Comparison of ENCODE assay signal across 25 cellular contexts in genomic region chr22:43320943-43321900, GRCh38. TPM values are rescaled to one million over a fixed set of nuclear protein-coding genes. Genes with fewer than 3 reads are reported as not detected.
DNase-seq lines count a peak whose midpoint lies in the region; ATAC-seq, FAIRE-seq and TF ChIP-seq lines count a peak whose summit lies in the region.
"Had no signal": no experiment of that assay in that cellular context is flagged by ENCODE, and none has a peak within 500 bp of the region (broad histone marks: within the 10 kb centered on the region; RNA-seq: fewer than 3 reads in every experiment).

No MANE protein-coding gene starts in this region.

- WGBS in HepG2 (ENCODE audit: low lambda C conversion rate): 40% methylated on average over 18 of the region's 21 CpGs
- 82% methylated on average over 13 of the region's 21 CpGs for WGBS in right lobe of liver (ENCODE audit: insufficient coverage, low coverage, low lambda C conversion rate, missing lambda C conversion rate)
- WGBS in GM12878 (ENCODE audit: insufficient coverage, insufficient replicate concordance, low lambda C conversion rate, missing lambda C conversion rate): 53% methylated on average over 21 of the region's 21 CpGs
- 37 to 71% methylated on average over 15 to 21 of the region's 21 CpGs for WGBS in testis, 2 donors
- WGBS in GM23248 (ENCODE audit: low coverage in 1 of 2, low lambda C conversion rate in 2 of 2, missing lambda C conversion rate in 2 of 2), 2 experiments: 67 to 75% methylated on average over 21 of the region's 21 CpGs

- H3K4me1 ChIP-seq in HepG2 (ENCODE audit: insufficient read depth, low read length): peaks cover 7% of the 10 kb centered on the region; the same call in 1 of the 2 replicates
- no peaks in the 10 kb centered on the region for H3K4me1 ChIP-seq in right lobe of liver
- no peaks in the 10 kb centered on the region for H3K4me1 ChIP-seq in GM12878 (ENCODE audit: control insufficient read depth, insufficient read depth, low read length)
- peaks cover 4% of the 10 kb centered on the region for H3K4me1 ChIP-seq in testis
- no peaks in the 10 kb centered on the region for H3K4me1 ChIP-seq in GM23248 (ENCODE audit: insufficient read depth)
- H3K4me1 ChIP-seq: body of pancreas, HAP-1, transverse colon had no signal

- CTCF ChIA-PET in HepG2 (lab: Yijun Ruan, JAX; ENCODE audit: low intra/inter-chr PET ratio, low total read pairs) (no interaction called here), GM12878 (lab: Yijun Ruan, JAX) (no interaction called here)

- no peak overlapping the region for H3K9ac ChIP-seq in HepG2 (ENCODE audit: insufficient read depth, low read depth, low read length)
- H3K9ac ChIP-seq in GM12878 (ENCODE audit: control insufficient read depth, insufficient read depth, low read length): no peak overlapping the region
- no peak overlapping the region for H3K9ac ChIP-seq in GM23248
- H3K9ac ChIP-seq: BLaER1 had no signal

- H3K79me2 ChIP-seq in HepG2 (ENCODE audit: insufficient read depth, low read length): no peaks in the 10 kb centered on the region
- no peaks in the 10 kb centered on the region for H3K79me2 ChIP-seq in GM12878 (ENCODE audit: control insufficient read depth, insufficient read depth, low read length)
- H3K79me2 ChIP-seq in GM23248 (ENCODE audit: insufficient read depth): no peaks in the 10 kb centered on the region

- in situ Hi-C loops in HepG2 (cut with HindIII; ENCODE audit: extremely low pct_ligation_motif_present, low pct_unique_long_range_greater_than_20kb) (no loop called here), GM12878 (cut with MboI) (no loop called here), GM23248 (cut with MboI) (no loop called here)

- H3K4me2 ChIP-seq in HepG2 (ENCODE audit: low read depth, low read length) (no peak overlapping the region), GM12878 (ENCODE audit: control insufficient read depth, insufficient read depth) (no peak overlapping the region), GM23248 (ENCODE audit: unreplicated experiment) (no peak overlapping the region)
- H3K4me2 ChIP-seq: BLaER1 had no signal

- POLR2A ChIA-PET in HepG2 (lab: Yijun Ruan, JAX) (no interaction called here), GM12878 (lab: Charles Lee) (no interaction called here)

- H3K27me3 ChIP-seq in HepG2 (ENCODE audit: control insufficient read depth in 1 of 2, insufficient read depth in 2 of 2, low read length in 2 of 2) (peaks cover 0 to 37% of the 10 kb centered on the region in 2 experiments; a peak in 3 of 5 replicates), right lobe of liver (no peaks in the 10 kb centered on the region), GM12878 (replicated peaks in 1 of 2; ENCODE audit: control insufficient read depth in 2 of 2, insufficient read depth in 2 of 2, low read length in 1 of 2) (peaks cover 0 to 2% of the 10 kb centered on the region in 2 experiments; a peak in 3 of 4 replicates), testis (no peaks in the 10 kb centered on the region), GM23248 (replicated peaks; ENCODE audit: insufficient read depth) (peaks cover 9% of the 10 kb centered on the region)
- H3K27me3 ChIP-seq: BLaER1, body of pancreas, transverse colon had no signal

- intact Hi-C loops in HepG2 (cut with micrococcal nuclease; ENCODE audit: unreplicated experiment): no loop called here
- intact Hi-C loops in right lobe of liver (cut with DNase I): no loop called here
- intact Hi-C loops in GM12878 (cut with micrococcal nuclease; ENCODE audit: unreplicated experiment): no loop called here
- intact Hi-C loops in testis (cut with DNase I; ENCODE audit: low total_unique reads): no loop called here

- no peak for TF ChIP-seq CTCF in HepG2 (CRISPR knock-in tag; IDR thresholded peaks at IDR 0.05)
- TF ChIP-seq CTCF in right lobe of liver (IDR thresholded peaks at IDR 0.05): no peak
- TF ChIP-seq CTCF in GM12878 (IDR thresholded peaks at IDR 0.05 in 2 of 3, conservative IDR thresholded peaks at IDR 0.05 in 1 of 3; ENCODE audit: control insufficient read depth in 2 of 3, extremely low read depth in 1 of 3, insufficient read depth in 1 of 3, low read depth in 3 of 3, low read length in 3 of 3): no peak
- TF ChIP-seq CTCF in testis (IDR thresholded peaks at IDR 0.05): no peak

- H3K36me3 ChIP-seq in HepG2 (replicated peaks in 1 of 2; ENCODE audit: control insufficient read depth in 1 of 2, insufficient read depth in 2 of 2, low read length in 2 of 2) (no peaks in the 10 kb centered on the region), right lobe of liver (no peaks in the 10 kb centered on the region), GM12878 (ENCODE audit: control insufficient read depth in 2 of 2, insufficient read depth in 2 of 2, low read length in 1 of 2) (no peaks in the 10 kb centered on the region), testis (ENCODE audit: low read depth, missing control alignments) (no peaks in the 10 kb centered on the region), GM23248 (ENCODE audit: low read depth) (no peaks in the 10 kb centered on the region)
- H3K36me3 ChIP-seq: BLaER1, HAP-1, stomach, transverse colon had no signal

- RAD21 ChIA-PET in GM12878 (lab: Charles Lee; ENCODE audit: unreplicated experiment): interaction anchor here (0.5 kb wide), 1 partner anchor 1342 kb away, joined by 3 read pairs; no protein-coding TSS in a partner anchor

- H3K9me3 ChIP-seq in HepG2 (ENCODE audit: low read length) (no peaks in the 10 kb centered on the region), right lobe of liver (no peaks in the 10 kb centered on the region), GM12878 (replicated peaks; ENCODE audit: control insufficient read depth, insufficient read depth, low read length) (no peaks in the 10 kb centered on the region; the same call in 2 of the 3 replicates), testis (no peaks in the 10 kb centered on the region), GM23248 (ENCODE audit: low read depth) (no peaks in the 10 kb centered on the region)
- H3K9me3 ChIP-seq: BLaER1, body of pancreas, HAP-1, stomach, transverse colon had no signal

- SMC1A ChIA-PET in GM12878 (lab: Charles Lee; ENCODE audit: uncharacterized antibody, unreplicated experiment): no interaction called here

- H3K4me3 ChIP-seq in HepG2 (replicated peaks in 1 of 3; ENCODE audit: insufficient read depth in 1 of 3, low read depth in 2 of 3, low read length in 3 of 3) (no peak overlapping the region), right lobe of liver (no peak overlapping the region), GM12878 (no peak overlapping the region), testis (peak overlapping the region; percentile 31 to 54), GM23248 (no peak overlapping the region)
- H3K4me3 ChIP-seq: BLaER1, body of pancreas, HAP-1, stomach, transverse colon had no signal

- TF ChIP-seq EP300 in HepG2 (IDR thresholded peaks at IDR 0.05; ENCODE audit: low read depth in 2 of 2, low read length in 2 of 2) (no peak), HepG2 (CRISPR knock-in tag; IDR thresholded peaks at IDR 0.05; ENCODE audit: borderline replicate concordance) (no peak), GM12878 (IDR thresholded peaks at IDR 0.05; ENCODE audit: borderline replicate concordance in 1 of 2, control insufficient read depth in 1 of 2, low read depth in 2 of 2, low read length in 2 of 2) (no peak)

- BruUV-seq in HepG2 (replicated peaks; lab: Mats Ljungman, UMichigan) (no TSS peak), GM12878 (replicated peaks; lab: Mats Ljungman, UMichigan) (no TSS peak)

- TF ChIP-seq RAD21 in HepG2 (CRISPR knock-in tag; IDR thresholded peaks at IDR 0.05): no peak
- TF ChIP-seq RAD21 in GM12878 (IDR thresholded peaks at IDR 0.05; ENCODE audit: insufficient read depth, low read depth, low read length): no peak

- H2AFZ ChIP-seq in HepG2 (ENCODE audit: low read length) (no peak overlapping the region), GM12878 (ENCODE audit: control insufficient read depth, low read depth, low read length) (no peak overlapping the region), GM23248 (no peak overlapping the region)

- FAIRE-seq in HepG2 (lab: Jason Lieb, UNC) (no peak), GM12878 (lab: Jason Lieb, UNC) (no peak)

- no peaks in the 10 kb centered on the region for H4K20me1 ChIP-seq in HepG2 (ENCODE audit: insufficient read depth, low read length)
- no peaks in the 10 kb centered on the region for H4K20me1 ChIP-seq in GM12878 (ENCODE audit: control insufficient read depth, insufficient read depth)
- no peaks in the 10 kb centered on the region for H4K20me1 ChIP-seq in GM23248 (ENCODE audit: insufficient read depth)
- H4K20me1 ChIP-seq: BLaER1 had no signal

- no peak for ATAC-seq in HepG2
- ATAC-seq in right lobe of liver: no peak
- no peak for ATAC-seq in GM12878
- ATAC-seq: body of pancreas; naive thymus-derived CD4-positive, alpha-beta T cell; Panc1 had no signal

- H3K27ac ChIP-seq in HepG2 (ENCODE audit: extremely low read length, insufficient read depth, low read length) (no peak overlapping the region), right lobe of liver (no peak overlapping the region), GM12878 (ENCODE audit: control insufficient read depth, insufficient read depth) (no peak overlapping the region), testis (no peak overlapping the region), GM23248 (no peak overlapping the region)
- H3K27ac ChIP-seq: BLaER1, body of pancreas, stomach, transverse colon had no signal

- H3F3A ChIP-seq in GM23248 (ENCODE audit: insufficient read depth): no peaks in the 10 kb centered on the region

- TF ChIP-seq POLR2A in HepG2 (IDR thresholded peaks at IDR 0.05; ENCODE audit: insufficient read depth in 1 of 2, low read depth in 2 of 2, low read length in 2 of 2) (no peak), right lobe of liver (IDR thresholded peaks at IDR 0.05) (no peak), GM12878 (IDR thresholded peaks at IDR 0.05; ENCODE audit: low read depth, low read length) (no peak), testis (IDR thresholded peaks at IDR 0.05) (no peak)

- no peaks in the 10 kb centered on the region for H3K9me2 ChIP-seq in GM23248 (ENCODE audit: insufficient read depth)

- no peak for DNase-seq in HepG2 (ENCODE audit: low spot score)
- DNase-seq in right lobe of liver: no peak
- peak; percentile 19 for DNase-seq in NOMO-1 treated with dmso at 0.1 percent for 144 hours (lab: John Stamatoyannopoulos, UW; ENCODE audit: unreplicated experiment)
- DNase-seq in GM12878 (ENCODE audit: low read depth, low spot score): no peak
- DNase-seq in testis: peak; percentile 70
- no peak for DNase-seq in stimulated activated CD4-positive, alpha-beta T cell treated with anti-CD3 and anti-CD28 coated beads, Interleukin-2, amount 100 ng/mL, for 48 hours
- no peak for DNase-seq in GM23248
- DNase-seq in inferior parietal cortex (ENCODE audit: extremely low spot score): no peak
- DNase-seq: ACHN; activated CD8-positive, alpha-beta memory T cell treated with anti-CD3 and anti-CD28 coated beads for 24 hours; activated gamma-delta T cell; body of pancreas; COR-L47; DMS79; head of caudate nucleus; KBM-7; naive thymus-derived CD4-positive, alpha-beta T cell; NCI-H1436 treated with DMSO at 0.1 percent for 48 hours; NCI-H82; stomach; transverse colon had no signal

RNA-seq across cellular contexts. Expression of gene SCUBE1, which starts 21.9 kb away (rescaled TPM):
- under 0.01 TPM in 1 of 2 replicates, not detected in the other for total RNA-seq in HepG2 (2016; rRNA removed; fragmentation: Illumina TruSeq; extraction: Trizol)
- not detected in 2 replicates for total RNA-seq in HepG2 (2016; cell fraction: cytosol; rRNA removed; fragmentation: Illumina TruSeq; extraction: Trizol; ENCODE audit: low read depth)
- under 0.01 and 0.06 TPM in 2 replicates for total RNA-seq in HepG2 (2016; cell fraction: insoluble cytoplasmic fraction; rRNA removed; fragmentation: Illumina TruSeq; extraction: Trizol)
- total RNA-seq in HepG2 (2016; cell fraction: membrane; rRNA removed; fragmentation: Illumina TruSeq; extraction: Trizol): 0.06 TPM in 1 of 2 replicates, not detected in the other
- not detected in 2 replicates for total RNA-seq in HepG2 (2016; cell fraction: nucleus; rRNA removed; fragmentation: Illumina TruSeq; extraction: Trizol)
- 0.04 and 0.05 TPM in 2 replicates for polyA plus RNA-seq in HepG2 (2011; rRNA removed)
- polyA plus RNA-seq in HepG2 (2011; cell fraction: cytosol; rRNA removed): 0.05 TPM in 1 of 2 replicates, not detected in the other
- 0.02 and 0.09 TPM in 2 replicates for polyA plus RNA-seq in HepG2 (2011; cell fraction: nucleus; rRNA removed)
- not detected in 2 replicates for polyA plus RNA-seq in HepG2 (2012)
- polyA plus RNA-seq in HepG2 (2016; cell fraction: cytosol; fragmentation: Illumina TruSeq; extraction: Trizol; ENCODE audit: low read depth): not detected in 2 replicates
- polyA plus RNA-seq in HepG2 (2016; cell fraction: insoluble cytoplasmic fraction; fragmentation: Illumina TruSeq; extraction: Trizol; ENCODE audit: low read depth): not detected in 2 replicates
- polyA plus RNA-seq in HepG2 (2016; cell fraction: membrane; fragmentation: Illumina TruSeq; extraction: Trizol; ENCODE audit: low read depth): not detected in 2 replicates
- not detected in 2 replicates for polyA plus RNA-seq in HepG2 (2016; cell fraction: nucleus; fragmentation: Illumina TruSeq; extraction: Trizol; ENCODE audit: insufficient read depth, low read depth)
- not detected in 2 replicates for polyA minus RNA-seq in HepG2 (2011; rRNA and poly(A)+ RNA removed; ENCODE audit: low replicate concordance)
- polyA minus RNA-seq in HepG2 (2011; cell fraction: cytosol; rRNA and poly(A)+ RNA removed): not detected in 2 replicates
- not detected in 2 replicates for polyA minus RNA-seq in HepG2 (2011; cell fraction: nucleus; rRNA and poly(A)+ RNA removed)
- total RNA-seq in right lobe of liver: 10 to 100 TPM in 1 of 6 experiments, 1 to 10 TPM in 4, under 1 TPM in 1; 0.73 to 11.7 (median 2.7) TPM
- not detected in 2 replicates for total RNA-seq in GM12878 (2013; cell fraction: nucleolus; rRNA removed)
- not detected in 2 replicates for total RNA-seq in GM12878 (2014; rRNA removed)
- not detected in 2 replicates for total RNA-seq in GM12878 (2014; rRNA removed; fragmentation: Illumina TruSeq; extraction: Trizol)
- total RNA-seq in GM12878 (2021): not detected in 2 replicates
- polyA plus RNA-seq in GM12878 (2011; ENCODE audit: low read depth): not detected
- not detected in 2 replicates for polyA plus RNA-seq in GM12878 (2011; rRNA removed)
- polyA plus RNA-seq in GM12878 (2011; cell fraction: cytosol; rRNA removed): not detected in 2 replicates
- polyA plus RNA-seq in GM12878 (2011; cell fraction: nucleus; rRNA removed): 0.01 and 0.23 TPM in 2 replicates
- polyA plus RNA-seq in GM12878 (2012): not detected in 2 replicates
- polyA plus RNA-seq in GM12878 (2014; fragmentation: Illumina TruSeq; extraction: Trizol): not detected in 2 replicates
- polyA plus RNA-seq in GM12878 (2014; fragmentation: Nextera tagmentation; extraction: Ambion mirVana): not detected
- polyA plus RNA-seq in GM12878 (2014; rRNA removed): 0.01 TPM in 1 of 2 replicates, not detected in the other
- polyA plus RNA-seq in GM12878 (2016; fragmentation: Nextera tagmentation; extraction: Ambion mirVana): not detected
- polyA minus RNA-seq in GM12878 (2011; rRNA and poly(A)+ RNA removed): not detected in 2 replicates
- not detected in 2 replicates for polyA minus RNA-seq in GM12878 (2011; cell fraction: cytosol; rRNA and poly(A)+ RNA removed)
- polyA minus RNA-seq in GM12878 (2011; cell fraction: nucleus; rRNA and poly(A)+ RNA removed): not detected in 2 replicates
- total RNA-seq in testis: 10 to 100 TPM; 23.5 to 28.9 TPM
- 11.0 TPM for polyA plus RNA-seq in testis (ENCODE audit: insufficient read depth, low read depth, low replicate concordance)
- total RNA-seq in GM23248 (2014; rRNA removed; shearing (Covaris generic)): not detected in 2 replicates
- not detected in 2 replicates for polyA plus RNA-seq in GM23248 (2016; fragmentation: Nextera tagmentation; extraction: Ambion mirVana)
- total RNA-seq: pulmonary artery endothelial cell had no signal
- polyA plus RNA-seq: naive thymus-derived CD4-positive, alpha-beta T cell had no signal

Comparison
In these comparisons a context has a peak if more than half of its experiments do, and no peak if none do; other contexts are left out.
1. DNase-seq: peak in NOMO-1 treated with dmso at 0.1 percent for 144 hours (single experiment) and testis (single experiment); none in HepG2 (single experiment), right lobe of liver (0 of 3), GM12878 (single experiment), stimulated activated CD4-positive, alpha-beta T cell treated with anti-CD3 and anti-CD28 coated beads, Interleukin-2, amount 100 ng/mL, for 48 hours (0 of 2), GM23248 (single experiment) and inferior parietal cortex (single experiment).
2. H3K4me3 ChIP-seq: peak in testis (2 of 2); none in HepG2 (0 of 3), right lobe of liver (0 of 3), GM12878 (single experiment) and GM23248 (single experiment).